10 cellular contexts compared by ENCODE assay signal in the genomic region with DNA sequence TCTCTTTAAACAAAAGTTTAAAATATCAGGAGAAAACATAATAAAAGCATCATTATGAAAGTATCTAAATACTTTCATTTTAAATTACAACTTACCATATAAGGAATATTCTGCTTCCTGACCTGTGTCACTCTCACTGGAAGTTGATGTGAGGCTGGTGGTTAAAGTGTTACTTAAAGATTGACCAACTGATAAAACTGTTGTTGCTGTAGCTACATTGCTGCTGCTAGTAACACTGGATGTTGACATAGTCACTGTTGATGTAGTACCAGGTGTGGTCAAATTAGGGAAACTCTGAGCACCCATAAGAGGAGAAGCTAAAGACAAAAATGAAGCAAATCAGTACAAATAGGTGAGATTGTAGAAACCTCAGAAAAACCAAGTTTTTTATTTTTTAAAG.
DNase-seq lines count a peak whose midpoint lies in the region; ATAC-seq and TF ChIP-seq lines count a peak whose summit lies in the region.
"Had no signal": no experiment of that assay in that cellular context is flagged by ENCODE, and none has a peak within 500 bp of the region (broad histone marks: within the 10 kb centered on the region; RNA-seq: fewer than 3 reads in every experiment).

No MANE protein-coding gene starts in this region.

- no peaks in the 10 kb centered on the region for H3K9me3 Mint-ChIP-seq in memory B cell
- H3K9me3 Mint-ChIP-seq: naive B cell had no signal

- peak overlapping the region; percentile 77 for H3K27ac Mint-ChIP-seq in memory B cell

- peaks cover 8% of the 10 kb centered on the region for H3K36me3 Mint-ChIP-seq in memory B cell

- no peaks in the 10 kb centered on the region for H3K9me3 ChIP-seq in heart right ventricle
- H3K9me3 ChIP-seq: A549 had no signal

- H3K4me3 ChIP-seq in heart right ventricle, result no peak overlapping the region
- H3K4me3 ChIP-seq: A549 had no signal

- peaks cover 13% of the 10 kb centered on the region for H3K4me1 Mint-ChIP-seq in memory B cell

- intact Hi-C loops in heart right ventricle (cut with DNase I), result loop anchor here in 1 of 10 donors (5.0 kb wide), 1 partner anchor 175 kb away; no protein-coding TSS in a partner anchor

- peaks cover 0 to 10% (median 0%) of the 10 kb centered on the region in 9 donors for H3K4me1 ChIP-seq in heart right ventricle
- H3K4me1 ChIP-seq: A549 had no signal

- no peak for TF ChIP-seq CTCF in heart right ventricle (IDR thresholded peaks at IDR 0.05)

- ATAC-seq in HG02610 (IDR thresholded peaks at IDR 0.05; ENCODE audit: unreplicated experiment) (peak; percentile 77), memory B cell (ENCODE audit: low read depth) (peak; percentile 52), heart right ventricle (no peak)
- ATAC-seq: A549 had no signal

- no peaks in the 10 kb centered on the region for H3K27me3 ChIP-seq in heart right ventricle

- no peaks in the 10 kb centered on the region for H3K27me3 Mint-ChIP-seq in memory B cell
- H3K27me3 Mint-ChIP-seq: naive B cell had no signal

- DNase-seq in SIG-M5 treated with dmso at 0.1 percent for 504 hours (lab: John Stamatoyannopoulos, UW; ENCODE audit: unreplicated experiment) (peak; percentile 21), SIG-M5 (lab: John Stamatoyannopoulos, UW) (no peak), T-helper 9 cell (peak; percentile 5), memory B cell (ENCODE audit: low spot score in 2 of 2) (no peak), heart right ventricle (no peak), NCI-H2196 treated with DMSO at 0.1 percent for 48 hours (lab: John Stamatoyannopoulos, UW; ENCODE audit: unreplicated experiment) (no peak), NOMO-1 treated with dmso at 0.1 percent for 144 hours (lab: John Stamatoyannopoulos, UW; ENCODE audit: unreplicated experiment) (no peak)
- DNase-seq: naive B cell had no signal

- H3K27ac ChIP-seq in heart right ventricle, result no peak overlapping the region
- H3K27ac ChIP-seq: A549 had no signal

- H3K4me3 Mint-ChIP-seq in memory B cell, result no peak overlapping the region
- H3K4me3 Mint-ChIP-seq: naive B cell had no signal

- peaks cover 0 to 100% (median 61%) of the 10 kb centered on the region in 9 donors for H3K36me3 ChIP-seq in heart right ventricle

Comparison
In these comparisons a context has a peak if more than half of its experiments do, and no peak if none do; other contexts are left out.
1. DNase-seq: peak in SIG-M5 treated with dmso at 0.1 percent for 504 hours (single experiment) and T-helper 9 cell (single experiment); none in SIG-M5 (single experiment), memory B cell (0 of 2), heart right ventricle (0 of 2), NCI-H2196 treated with DMSO at 0.1 percent for 48 hours (single experiment) and NOMO-1 treated with dmso at 0.1 percent for 144 hours (single experiment).
2. ATAC-seq: peak in HG02610 (single experiment) and memory B cell (single experiment); none in heart right ventricle (0 of 8).